In the genomic region with DNA sequence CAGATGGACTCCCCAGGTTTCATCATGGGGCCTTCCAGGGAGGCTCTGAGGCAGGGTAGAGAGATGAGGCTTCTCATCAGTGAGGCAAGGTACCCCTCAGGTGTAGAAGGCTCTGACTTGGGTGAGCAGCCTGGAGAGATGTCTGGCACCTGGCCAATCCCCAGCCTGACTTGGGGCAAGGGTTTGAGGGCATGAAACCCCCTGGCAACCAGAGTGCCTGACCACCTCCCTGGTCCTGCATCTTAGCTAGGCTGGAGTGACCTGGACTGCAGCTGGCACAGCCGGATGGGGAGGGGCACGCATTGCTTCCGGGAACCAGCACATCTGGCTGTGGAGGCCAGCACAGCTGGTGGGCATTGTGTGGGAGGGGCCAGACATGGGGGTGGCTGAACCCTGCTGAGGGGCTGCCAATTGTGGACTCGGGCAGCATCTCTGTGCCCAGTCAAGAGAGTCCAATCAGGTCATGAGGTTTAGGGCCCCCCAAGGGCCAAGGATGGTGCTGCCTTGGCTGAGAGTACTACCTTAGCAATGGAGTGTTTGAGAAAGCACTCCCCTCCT, we compare ENCODE assay signal across 8 cellular contexts. TPM values are rescaled to one million over a fixed set of nuclear protein-coding genes. Genes with fewer than 3 reads are reported as not detected.
A peak's percentile ranks its signal among the peaks of the same experiment; 100 is the strongest.
DNase-seq lines count a peak whose midpoint lies in the region; ATAC-seq and TF ChIP-seq lines count a peak whose summit lies in the region.

No MANE protein-coding gene starts in this region.

- DNase-seq in AG20443 (ENCODE audit: low spot score) = peak; percentile 40
- no peak for DNase-seq in LNCaP clone FGC (ENCODE audit: low read depth)
- no peak for DNase-seq in epithelial cell of proximal tubule (ENCODE audit: low read depth)
- no peak for DNase-seq in nephron progenitor cell
- no peak for DNase-seq in AML-193 (lab: John Stamatoyannopoulos, UW)
- DNase-seq in medulla oblongata (ENCODE audit: extremely low spot score) = no peak

- no peak overlapping the region for H3K27ac Mint-ChIP-seq in nephron progenitor cell

- H3K4me3 ChIP-seq in LNCaP clone FGC (ENCODE audit: low read depth, low read length) (peak overlapping the region; percentile 64), epithelial cell of proximal tubule (ENCODE audit: low read depth, low read length) (peak overlapping the region; percentile 81)

- H3K4me3 Mint-ChIP-seq in nephron progenitor cell = peak overlapping the region; percentile 42

- TF ChIP-seq CTCF in LNCaP clone FGC (IDR thresholded peaks at IDR 0.05; ENCODE audit: control insufficient read depth, extremely low read depth, insufficient read depth) = no peak
- TF ChIP-seq CTCF in epithelial cell of proximal tubule (conservative IDR thresholded peaks at IDR 0.05; ENCODE audit: low read depth, low read length) = no peak
- TF ChIP-seq CTCF in nephron progenitor cell (IDR thresholded peaks at IDR 0.05) = no peak

- no peaks in the 10 kb centered on the region for H3K9me3 Mint-ChIP-seq in nephron progenitor cell

- peaks cover 2% of the 10 kb centered on the region for H3K27me3 Mint-ChIP-seq in nephron progenitor cell (ENCODE audit: low read depth, poor library complexity)

- peaks cover 26% of the 10 kb centered on the region for H3K4me1 Mint-ChIP-seq in nephron progenitor cell

- H3K36me3 Mint-ChIP-seq in nephron progenitor cell (ENCODE audit: low read depth) = no peaks in the 10 kb centered on the region

- no peak for ATAC-seq in activated CD4-positive, CD25-positive, alpha-beta regulatory T cell treated with anti-CD3 and anti-CD28 coated beads, Interleukin-2, amount 50 U/mL, for 24 hours
- ATAC-seq in GM21447 (IDR thresholded peaks at IDR 0.05; ENCODE audit: unreplicated experiment) = no peak

RNA-seq across cellular contexts. Expression of a gene that starts 1.9 kb away (rescaled TPM):
- total RNA-seq in epithelial cell of proximal tubule = 5.6 and 6.2 TPM in 2 replicates

RNA-seq across cellular contexts. Expression of a gene that starts 29.9 kb away (rescaled TPM):
- not detected in 2 replicates for total RNA-seq in epithelial cell of proximal tubule

RNA-seq across cellular contexts. Expression of a gene that starts 47.2 kb away (rescaled TPM):
- total RNA-seq in epithelial cell of proximal tubule = not detected in 2 replicates

RNA-seq across cellular contexts. Expression of a gene that starts 54.9 kb away (rescaled TPM):
- 18.2 and 24.3 TPM in 2 replicates for total RNA-seq in epithelial cell of proximal tubule
